Comparison of ENCODE assay signal across 8 cellular contexts in genomic region chr1:37763791-37764741, GRCh38. TPM values are rescaled to one million over a fixed set of nuclear protein-coding genes. Genes with fewer than 3 reads are reported as not detected.
DNase-seq lines count a peak whose midpoint lies in the region; ATAC-seq and TF ChIP-seq lines count a peak whose summit lies in the region.

No MANE protein-coding gene starts in this region.

- DNase-seq in GM12865 (ENCODE audit: low read depth), result peak; percentile 28
- peak; percentile 2 for DNase-seq in NCI-H146 treated with DMSO at 0.1 percent for 48 hours (lab: John Stamatoyannopoulos, UW; ENCODE audit: unreplicated experiment)
- no peak for DNase-seq in lower lobe of right lung
- no peak for DNase-seq in DMS153 treated with DMSO at 0.1 percent for 48 hours (lab: John Stamatoyannopoulos, UW; ENCODE audit: unreplicated experiment)
- DNase-seq in CD14-positive monocyte (ENCODE audit: low spot score), result no peak

- no peak overlapping the region for H3K4me3 ChIP-seq in GM12865 (ENCODE audit: low read depth, low read length)
- H3K4me3 ChIP-seq in lower lobe of right lung, result no peak overlapping the region

- H3K4me1 Mint-ChIP-seq in CD14-positive monocyte, result peaks cover 5% of the 10 kb centered on the region

- H3K36me3 Mint-ChIP-seq in CD14-positive monocyte, result peaks cover 0 to 5% of the 10 kb centered on the region in 2 donors

- intact Hi-C loops in lower lobe of right lung (cut with DNase I) (no loop called here), CD14-positive monocyte (cut with micrococcal nuclease) (no loop called here)

- H3K27ac Mint-ChIP-seq in CD14-positive monocyte, result no peak overlapping the region

- H3K27ac ChIP-seq in angular gyrus (ENCODE audit: low read depth, low read length) (peak overlapping the region; percentile 53), lower lobe of right lung (no peak overlapping the region)

- TF ChIP-seq CTCF in GM12865 (IDR thresholded peaks at IDR 0.05; ENCODE audit: insufficient read depth, low read depth, low read length, missing control alignments), result no peak
- no peak for TF ChIP-seq CTCF in lower lobe of right lung (IDR thresholded peaks at IDR 0.05)
- no peak for TF ChIP-seq CTCF in CD14-positive monocyte (IDR thresholded peaks at IDR 0.05)

- peaks cover 82% of the 10 kb centered on the region for H3K27me3 ChIP-seq in lower lobe of right lung (ENCODE audit: low read depth)

- peaks cover 70 to 83% (median 75%) of the 10 kb centered on the region in 3 donors for H3K27me3 Mint-ChIP-seq in CD14-positive monocyte (ENCODE audit: low read depth in 3 of 3)

- ATAC-seq in lower lobe of right lung (peak; percentile 45 to 56), HG02571 (IDR thresholded peaks at IDR 0.05; ENCODE audit: unreplicated experiment) (no peak), HG02610 (IDR thresholded peaks at IDR 0.05; ENCODE audit: unreplicated experiment) (no peak)

- H3K36me3 ChIP-seq in lower lobe of right lung, result no peaks in the 10 kb centered on the region

- no peaks in the 10 kb centered on the region for H3K4me1 ChIP-seq in lower lobe of right lung

- peak overlapping the region in 1 of 2 donors; percentile 85 for H3K4me3 Mint-ChIP-seq in CD14-positive monocyte

- H3K9me3 Mint-ChIP-seq in CD14-positive monocyte, result peaks cover 8 to 32% (median 13%) of the 10 kb centered on the region in 7 donors

- no peaks in the 10 kb centered on the region for H3K9me3 ChIP-seq in lower lobe of right lung

RNA-seq across cellular contexts. Expression of gene EPHA10, which starts 0.9 kb away (rescaled TPM):
- total RNA-seq in lower lobe of right lung, result 0.53 TPM
- not detected for polyA plus RNA-seq in CD14-positive monocyte

RNA-seq across cellular contexts. Expression of gene MANEAL, which starts 29.6 kb away (rescaled TPM):
- total RNA-seq in lower lobe of right lung, result 4.9 TPM
- polyA plus RNA-seq in CD14-positive monocyte, result under 1 TPM in 1 of 2 donors, not detected in 1; 0.56 TPM

RNA-seq across cellular contexts. Expression of gene C1orf122, which starts 43.5 kb away (rescaled TPM):
- 22.8 TPM for total RNA-seq in lower lobe of right lung
- polyA plus RNA-seq in CD14-positive monocyte, result 10 to 100 TPM; 22.9 to 29.5 TPM

RNA-seq across cellular contexts. Expression of gene YRDC, which starts 43.9 kb away (rescaled TPM):
- total RNA-seq in lower lobe of right lung, result 11.2 TPM
- 10 to 100 TPM; 13.3 to 29.6 TPM for polyA plus RNA-seq in CD14-positive monocyte

Comparison
In these comparisons a context has a peak if more than half of its experiments do, and no peak if none do; other contexts are left out.
1. DNase-seq: peak in GM12865 (single experiment) and NCI-H146 treated with DMSO at 0.1 percent for 48 hours (single experiment); none in lower lobe of right lung (single experiment), DMS153 treated with DMSO at 0.1 percent for 48 hours (single experiment) and CD14-positive monocyte (single experiment).
2. ATAC-seq: peak in lower lobe of right lung (2 of 2); none in HG02571 (single experiment) and HG02610 (single experiment).